ENCODE assay signal across 4 cellular contexts in the genomic region with DNA sequence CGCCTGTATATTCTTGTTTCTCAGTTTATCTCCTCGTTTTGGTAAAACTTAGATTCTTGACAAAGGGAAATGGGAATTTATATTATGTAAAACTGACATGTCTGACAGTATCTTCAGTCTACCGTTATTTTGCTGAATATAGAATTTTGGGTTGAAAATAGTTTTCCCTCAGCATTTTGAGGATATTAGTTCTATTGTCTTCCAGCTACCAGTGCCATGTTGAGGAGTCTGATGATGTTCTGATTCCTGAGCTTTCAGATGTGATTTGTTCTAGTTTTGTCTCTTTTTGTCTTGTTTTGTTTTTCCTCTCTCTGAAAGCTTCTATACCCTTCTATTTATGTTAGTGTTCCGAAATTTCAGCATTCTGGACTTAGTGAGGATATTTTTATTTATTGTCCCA.
TF ChIP-seq lines count a peak whose summit lies in the region.

No MANE protein-coding gene starts in this region.

TF ChIP-seq in HEK293, 187 proteins besides CTCF, POLR2A, EP300 and RAD21:
- TF ChIP-seq, protein P1, sequence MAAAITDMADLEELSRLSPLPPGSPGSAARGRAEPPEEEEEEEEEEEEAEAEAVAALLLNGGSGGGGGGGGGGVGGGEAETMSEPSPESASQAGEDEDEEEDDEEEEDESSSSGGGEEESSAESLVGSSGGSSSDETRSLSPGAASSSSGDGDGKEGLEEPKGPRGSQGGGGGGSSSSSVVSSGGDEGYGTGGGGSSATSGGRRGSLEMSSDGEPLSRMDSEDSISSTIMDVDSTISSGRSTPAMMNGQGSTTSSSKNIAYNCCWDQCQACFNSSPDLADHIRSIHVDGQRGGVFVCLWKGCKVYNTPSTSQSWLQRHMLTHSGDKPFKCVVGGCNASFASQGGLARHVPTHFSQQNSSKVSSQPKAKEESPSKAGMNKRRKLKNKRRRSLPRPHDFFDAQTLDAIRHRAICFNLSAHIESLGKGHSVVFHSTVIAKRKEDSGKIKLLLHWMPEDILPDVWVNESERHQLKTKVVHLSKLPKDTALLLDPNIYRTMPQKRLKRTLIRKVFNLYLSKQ (tag by site-specific recombination; IDR thresholded peaks at IDR 0.05; ENCODE audit: borderline replicate concordance) = no peak
- TF ChIP-seq ZNF626 (tag by site-specific recombination; IDR thresholded peaks at IDR 0.05) (no peak), SETDB1 (IDR thresholded peaks at IDR 0.05; ENCODE audit: insufficient read length, low read length) (peak; percentile 78), ZNF624 (tag by site-specific recombination; IDR thresholded peaks at IDR 0.05) (no peak)
- TF ChIP-seq, protein P2, sequence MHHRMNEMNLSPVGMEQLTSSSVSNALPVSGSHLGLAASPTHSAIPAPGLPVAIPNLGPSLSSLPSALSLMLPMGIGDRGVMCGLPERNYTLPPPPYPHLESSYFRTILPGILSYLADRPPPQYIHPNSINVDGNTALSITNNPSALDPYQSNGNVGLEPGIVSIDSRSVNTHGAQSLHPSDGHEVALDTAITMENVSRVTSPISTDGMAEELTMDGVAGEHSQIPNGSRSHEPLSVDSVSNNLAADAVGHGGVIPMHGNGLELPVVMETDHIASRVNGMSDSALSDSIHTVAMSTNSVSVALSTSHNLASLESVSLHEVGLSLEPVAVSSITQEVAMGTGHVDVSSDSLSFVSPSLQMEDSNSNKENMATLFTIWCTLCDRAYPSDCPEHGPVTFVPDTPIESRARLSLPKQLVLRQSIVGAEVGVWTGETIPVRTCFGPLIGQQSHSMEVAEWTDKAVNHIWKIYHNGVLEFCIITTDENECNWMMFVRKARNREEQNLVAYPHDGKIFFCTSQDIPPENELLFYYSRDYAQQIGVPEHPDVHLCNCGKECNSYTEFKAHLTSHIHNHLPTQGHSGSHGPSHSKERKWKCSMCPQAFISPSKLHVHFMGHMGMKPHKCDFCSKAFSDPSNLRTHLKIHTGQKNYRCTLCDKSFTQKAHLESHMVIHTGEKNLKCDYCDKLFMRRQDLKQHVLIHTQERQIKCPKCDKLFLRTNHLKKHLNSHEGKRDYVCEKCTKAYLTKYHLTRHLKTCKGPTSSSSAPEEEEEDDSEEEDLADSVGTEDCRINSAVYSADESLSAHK (tag by site-specific recombination; IDR thresholded peaks at IDR 0.05) = no peak

TF ChIP-seq in IMR-90, 13 proteins besides CTCF, POLR2A, EP300 and RAD21:
- TF ChIP-seq CHD1 (IDR thresholded peaks at IDR 0.05; ENCODE audit: low read depth, low read length) (no peak), MAZ (IDR thresholded peaks at IDR 0.05; ENCODE audit: borderline replicate concordance, low read depth, low read length) (no peak), MXI1 (IDR thresholded peaks at IDR 0.05; ENCODE audit: borderline replicate concordance, low read depth, low read length) (no peak), MAFK (IDR thresholded peaks at IDR 0.05; ENCODE audit: low read depth, low read length) (no peak), BHLHE40 (IDR thresholded peaks at IDR 0.05; ENCODE audit: low read depth, low read length) (no peak), RFX5 (IDR thresholded peaks at IDR 0.05; ENCODE audit: low read depth, low read length) (no peak), FOS (IDR thresholded peaks at IDR 0.05; ENCODE audit: low read depth, low read length) (no peak), SMC3 (IDR thresholded peaks at IDR 0.05; ENCODE audit: low read depth, low read length) (no peak), RCOR1 (IDR thresholded peaks at IDR 0.05; ENCODE audit: insufficient replicate concordance, low read length) (no peak), CEBPB (IDR thresholded peaks at IDR 0.05; ENCODE audit: low read depth, low read length) (no peak), NFE2L2 (IDR thresholded peaks at IDR 0.05; ENCODE audit: low read depth, low read length) (no peak)
- TF ChIP-seq, protein P3, sequence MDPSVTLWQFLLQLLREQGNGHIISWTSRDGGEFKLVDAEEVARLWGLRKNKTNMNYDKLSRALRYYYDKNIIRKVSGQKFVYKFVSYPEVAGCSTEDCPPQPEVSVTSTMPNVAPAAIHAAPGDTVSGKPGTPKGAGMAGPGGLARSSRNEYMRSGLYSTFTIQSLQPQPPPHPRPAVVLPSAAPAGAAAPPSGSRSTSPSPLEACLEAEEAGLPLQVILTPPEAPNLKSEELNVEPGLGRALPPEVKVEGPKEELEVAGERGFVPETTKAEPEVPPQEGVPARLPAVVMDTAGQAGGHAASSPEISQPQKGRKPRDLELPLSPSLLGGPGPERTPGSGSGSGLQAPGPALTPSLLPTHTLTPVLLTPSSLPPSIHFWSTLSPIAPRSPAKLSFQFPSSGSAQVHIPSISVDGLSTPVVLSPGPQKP (IDR thresholded peaks at IDR 0.05; ENCODE audit: borderline replicate concordance, low read depth, low read length) = no peak
- TF ChIP-seq, protein P4, sequence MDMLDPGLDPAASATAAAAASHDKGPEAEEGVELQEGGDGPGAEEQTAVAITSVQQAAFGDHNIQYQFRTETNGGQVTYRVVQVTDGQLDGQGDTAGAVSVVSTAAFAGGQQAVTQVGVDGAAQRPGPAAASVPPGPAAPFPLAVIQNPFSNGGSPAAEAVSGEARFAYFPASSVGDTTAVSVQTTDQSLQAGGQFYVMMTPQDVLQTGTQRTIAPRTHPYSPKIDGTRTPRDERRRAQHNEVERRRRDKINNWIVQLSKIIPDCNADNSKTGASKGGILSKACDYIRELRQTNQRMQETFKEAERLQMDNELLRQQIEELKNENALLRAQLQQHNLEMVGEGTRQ (IDR thresholded peaks at IDR 0.05; ENCODE audit: low read depth, low read length) = no peak

TF ChIP-seq in WTC11, 78 proteins besides CTCF, POLR2A, EP300 and RAD21:
- peak; percentile 76; the same call in 1 of the 2 replicates for TF ChIP-seq ZNF317 (CRISPR knock-in tag; IDR thresholded peaks at IDR 0.05; ENCODE audit: borderline replicate concordance, low read depth)
- no peak for TF ChIP-seq ZNF121 (CRISPR knock-in tag; IDR thresholded peaks at IDR 0.05)
- TF ChIP-seq RORB (CRISPR knock-in tag; IDR thresholded peaks at IDR 0.05) = no peak
- no peak for TF ChIP-seq RELA (CRISPR knock-in tag; IDR thresholded peaks at IDR 0.05; ENCODE audit: borderline replicate concordance)

TF ChIP-seq in K562, 482 proteins besides CTCF, POLR2A, EP300 and RAD21 (continues in another document):
- no peak for TF ChIP-seq PRPF4 (IDR thresholded peaks at IDR 0.05; ENCODE audit: insufficient read depth, low read depth, low read length, poor library complexity, severe bottlenecking)
- TF ChIP-seq, protein P5, sequence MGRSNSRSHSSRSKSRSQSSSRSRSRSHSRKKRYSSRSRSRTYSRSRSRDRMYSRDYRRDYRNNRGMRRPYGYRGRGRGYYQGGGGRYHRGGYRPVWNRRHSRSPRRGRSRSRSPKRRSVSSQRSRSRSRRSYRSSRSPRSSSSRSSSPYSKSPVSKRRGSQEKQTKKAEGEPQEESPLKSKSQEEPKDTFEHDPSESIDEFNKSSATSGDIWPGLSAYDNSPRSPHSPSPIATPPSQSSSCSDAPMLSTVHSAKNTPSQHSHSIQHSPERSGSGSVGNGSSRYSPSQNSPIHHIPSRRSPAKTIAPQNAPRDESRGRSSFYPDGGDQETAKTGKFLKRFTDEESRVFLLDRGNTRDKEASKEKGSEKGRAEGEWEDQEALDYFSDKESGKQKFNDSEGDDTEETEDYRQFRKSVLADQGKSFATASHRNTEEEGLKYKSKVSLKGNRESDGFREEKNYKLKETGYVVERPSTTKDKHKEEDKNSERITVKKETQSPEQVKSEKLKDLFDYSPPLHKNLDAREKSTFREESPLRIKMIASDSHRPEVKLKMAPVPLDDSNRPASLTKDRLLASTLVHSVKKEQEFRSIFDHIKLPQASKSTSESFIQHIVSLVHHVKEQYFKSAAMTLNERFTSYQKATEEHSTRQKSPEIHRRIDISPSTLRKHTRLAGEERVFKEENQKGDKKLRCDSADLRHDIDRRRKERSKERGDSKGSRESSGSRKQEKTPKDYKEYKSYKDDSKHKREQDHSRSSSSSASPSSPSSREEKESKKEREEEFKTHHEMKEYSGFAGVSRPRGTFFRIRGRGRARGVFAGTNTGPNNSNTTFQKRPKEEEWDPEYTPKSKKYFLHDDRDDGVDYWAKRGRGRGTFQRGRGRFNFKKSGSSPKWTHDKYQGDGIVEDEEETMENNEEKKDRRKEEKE (IDR thresholded peaks at IDR 0.05; ENCODE audit: borderline replicate concordance in 1 of 2, control insufficient read depth in 1 of 2, low read depth in 2 of 2, low read length in 1 of 2) = 0 out of 4 replicates have a peak, but pooled peaks of 1 of the 2 experiments have one; percentile 68
- no peak for TF ChIP-seq ZNF212 (CRISPR knock-in tag; IDR thresholded peaks at IDR 0.05)
- TF ChIP-seq ARNT (IDR thresholded peaks at IDR 0.05) = 0 out of 4 replicates have a peak, but pooled peaks of 1 of the 2 experiments have one; percentile 55
- TF ChIP-seq ZNF584 (CRISPR knock-in tag; IDR thresholded peaks at IDR 0.05; ENCODE audit: low read depth) = no peak
- TF ChIP-seq SRF (CRISPR knock-in tag; IDR thresholded peaks at IDR 0.05) = no peak
- TF ChIP-seq, protein P6, sequence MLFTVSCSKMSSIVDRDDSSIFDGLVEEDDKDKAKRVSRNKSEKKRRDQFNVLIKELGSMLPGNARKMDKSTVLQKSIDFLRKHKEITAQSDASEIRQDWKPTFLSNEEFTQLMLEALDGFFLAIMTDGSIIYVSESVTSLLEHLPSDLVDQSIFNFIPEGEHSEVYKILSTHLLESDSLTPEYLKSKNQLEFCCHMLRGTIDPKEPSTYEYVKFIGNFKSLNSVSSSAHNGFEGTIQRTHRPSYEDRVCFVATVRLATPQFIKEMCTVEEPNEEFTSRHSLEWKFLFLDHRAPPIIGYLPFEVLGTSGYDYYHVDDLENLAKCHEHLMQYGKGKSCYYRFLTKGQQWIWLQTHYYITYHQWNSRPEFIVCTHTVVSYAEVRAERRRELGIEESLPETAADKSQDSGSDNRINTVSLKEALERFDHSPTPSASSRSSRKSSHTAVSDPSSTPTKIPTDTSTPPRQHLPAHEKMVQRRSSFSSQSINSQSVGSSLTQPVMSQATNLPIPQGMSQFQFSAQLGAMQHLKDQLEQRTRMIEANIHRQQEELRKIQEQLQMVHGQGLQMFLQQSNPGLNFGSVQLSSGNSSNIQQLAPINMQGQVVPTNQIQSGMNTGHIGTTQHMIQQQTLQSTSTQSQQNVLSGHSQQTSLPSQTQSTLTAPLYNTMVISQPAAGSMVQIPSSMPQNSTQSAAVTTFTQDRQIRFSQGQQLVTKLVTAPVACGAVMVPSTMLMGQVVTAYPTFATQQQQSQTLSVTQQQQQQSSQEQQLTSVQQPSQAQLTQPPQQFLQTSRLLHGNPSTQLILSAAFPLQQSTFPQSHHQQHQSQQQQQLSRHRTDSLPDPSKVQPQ (CRISPR knock-in tag; IDR thresholded peaks at IDR 0.05; ENCODE audit: borderline replicate concordance) = no peak
- no peak for TF ChIP-seq KDM2B (CRISPR knock-in tag; IDR thresholded peaks at IDR 0.05)
- TF ChIP-seq ARID1B (IDR thresholded peaks at IDR 0.05) = peak; percentile 36; the same call in 1 of the 2 replicates
- peak; percentile 39; the same call in 1 of the 2 replicates for TF ChIP-seq ZEB2 (IDR thresholded peaks at IDR 0.05)
- TF ChIP-seq, protein P7, sequence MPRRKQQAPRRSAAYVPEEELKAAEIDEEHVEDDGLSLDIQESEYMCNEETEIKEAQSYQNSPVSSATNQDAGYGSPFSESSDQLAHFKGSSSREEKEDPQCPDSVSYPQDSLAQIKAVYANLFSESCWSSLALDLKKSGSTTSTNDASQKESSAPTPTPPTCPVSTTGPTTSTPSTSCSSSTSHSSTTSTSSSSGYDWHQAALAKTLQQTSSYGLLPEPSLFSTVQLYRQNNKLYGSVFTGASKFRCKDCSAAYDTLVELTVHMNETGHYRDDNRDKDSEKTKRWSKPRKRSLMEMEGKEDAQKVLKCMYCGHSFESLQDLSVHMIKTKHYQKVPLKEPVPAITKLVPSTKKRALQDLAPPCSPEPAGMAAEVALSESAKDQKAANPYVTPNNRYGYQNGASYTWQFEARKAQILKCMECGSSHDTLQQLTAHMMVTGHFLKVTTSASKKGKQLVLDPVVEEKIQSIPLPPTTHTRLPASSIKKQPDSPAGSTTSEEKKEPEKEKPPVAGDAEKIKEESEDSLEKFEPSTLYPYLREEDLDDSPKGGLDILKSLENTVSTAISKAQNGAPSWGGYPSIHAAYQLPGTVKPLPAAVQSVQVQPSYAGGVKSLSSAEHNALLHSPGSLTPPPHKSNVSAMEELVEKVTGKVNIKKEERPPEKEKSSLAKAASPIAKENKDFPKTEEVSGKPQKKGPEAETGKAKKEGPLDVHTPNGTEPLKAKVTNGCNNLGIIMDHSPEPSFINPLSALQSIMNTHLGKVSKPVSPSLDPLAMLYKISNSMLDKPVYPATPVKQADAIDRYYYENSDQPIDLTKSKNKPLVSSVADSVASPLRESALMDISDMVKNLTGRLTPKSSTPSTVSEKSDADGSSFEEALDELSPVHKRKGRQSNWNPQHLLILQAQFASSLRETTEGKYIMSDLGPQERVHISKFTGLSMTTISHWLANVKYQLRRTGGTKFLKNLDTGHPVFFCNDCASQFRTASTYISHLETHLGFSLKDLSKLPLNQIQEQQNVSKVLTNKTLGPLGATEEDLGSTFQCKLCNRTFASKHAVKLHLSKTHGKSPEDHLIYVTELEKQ (CRISPR knock-in tag; IDR thresholded peaks at IDR 0.05) = no peak
- peak; percentile 50; the same call in 1 of the 2 replicates for TF ChIP-seq CC2D1A (IDR thresholded peaks at IDR 0.05)
- TF ChIP-seq HDAC3 (IDR thresholded peaks at IDR 0.05; ENCODE audit: borderline replicate concordance, partially characterized antibody) = peak; percentile 16
- no peak for TF ChIP-seq MTA1 (IDR thresholded peaks at IDR 0.05; ENCODE audit: borderline replicate concordance)
- TF ChIP-seq SNIP1 (IDR thresholded peaks at IDR 0.05; ENCODE audit: low read depth) = no peak
- TF ChIP-seq, protein P8, sequence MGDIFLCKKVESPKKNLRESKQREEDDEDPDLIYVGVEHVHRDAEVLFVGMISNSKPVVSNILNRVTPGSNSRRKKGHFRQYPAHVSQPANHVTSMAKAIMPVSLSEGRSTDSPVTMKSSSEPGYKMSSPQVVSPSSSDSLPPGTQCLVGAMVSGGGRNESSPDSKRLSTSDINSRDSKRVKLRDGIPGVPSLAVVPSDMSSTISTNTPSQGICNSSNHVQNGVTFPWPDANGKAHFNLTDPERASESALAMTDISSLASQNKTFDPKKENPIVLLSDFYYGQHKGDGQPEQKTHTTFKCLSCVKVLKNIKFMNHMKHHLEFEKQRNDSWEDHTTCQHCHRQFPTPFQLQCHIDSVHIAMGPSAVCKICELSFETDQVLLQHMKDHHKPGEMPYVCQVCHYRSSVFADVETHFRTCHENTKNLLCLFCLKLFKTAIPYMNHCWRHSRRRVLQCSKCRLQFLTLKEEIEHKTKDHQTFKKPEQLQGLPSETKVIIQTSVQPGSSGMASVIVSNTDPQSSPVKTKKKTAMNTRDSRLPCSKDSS (IDR thresholded peaks at IDR 0.05; ENCODE audit: low read depth, partially characterized antibody) = peak; percentile 99
- TF ChIP-seq KDM1A (IDR thresholded peaks at IDR 0.05) = peak; percentile 82; a peak in 3 of 4 replicates
